35 cellular contexts compared by ENCODE assay signal in genomic region chr13:46087481-46087880, GRCh38. TPM values are rescaled to one million over a fixed set of nuclear protein-coding genes. Genes with fewer than 3 reads are reported as not detected.
"Had no signal": no experiment of that assay in that cellular context is flagged by ENCODE, and none has a peak within 500 bp of the region (broad histone marks: within the 10 kb centered on the region; RNA-seq: fewer than 3 reads in every experiment).

No MANE protein-coding gene starts in this region.

- H3K27me3 ChIP-seq: brain microvascular endothelial cell had no signal

- H3K36me3 ChIP-seq: brain microvascular endothelial cell, esophagus squamous epithelium, gastroesophageal sphincter, heart right ventricle had no signal

- H3K9me3 ChIP-seq: esophagus squamous epithelium, gastroesophageal sphincter, heart right ventricle had no signal

- ATAC-seq: activated CD4-positive, alpha-beta T cell treated with anti-CD3 and anti-CD28 coated beads for 36 hours; activated CD8-positive, alpha-beta memory T cell treated with anti-CD3 and anti-CD28 coated beads, Interleukin-2, amount 10 ng/mL, durations not matched to agents 7 days and 5 days; activated CD8-positive, alpha-beta T cell treated with anti-CD3 and anti-CD28 coated beads, Interleukin-2, amount 10 ng/mL, durations not matched to agents 7 days and 5 days; gastroesophageal sphincter; heart right ventricle; T-helper 17 cell had no signal

- DNase-seq: activated CD4-positive, alpha-beta memory T cell treated with anti-CD3 and anti-CD28 coated beads for 36 hours; activated CD4-positive, alpha-beta T cell treated with anti-CD3 and anti-CD28 coated beads for 36 hours; activated CD4-positive, alpha-beta T cell treated with anti-CD3 and anti-CD28 coated beads, Interleukin-2, amount 10 ng/mL, durations not matched to agents 24 days and 14 days; activated CD4-positive, CD25-positive, alpha-beta regulatory T cell; activated CD4-positive, CD25-positive, alpha-beta regulatory T cell treated with anti-CD3 and anti-CD28 coated beads, Interleukin-2, amount 50 U/mL, for 72 hours; activated CD8-positive, alpha-beta memory T cell treated with anti-CD3 and anti-CD28 coated beads, Interleukin-2, amount 10 ng/mL, durations not matched to agents 7 days and 5 days; activated CD8-positive, alpha-beta memory T cell treated with anti-CD3 and anti-CD28 coated beads, Interleukin-2, amount 50 U/mL, for 4 hours; activated CD8-positive, alpha-beta T cell treated with anti-CD3 and anti-CD28 coated beads, Interleukin-2, amount 10 ng/mL, durations not matched to agents 7 days and 5 days; activated effector memory CD4-positive, alpha-beta T cell treated with anti-CD3 and anti-CD28 coated beads, Interleukin-2, amount 50 U/mL, for 16 hours; activated naive CD4-positive, alpha-beta T cell treated with anti-CD3 and anti-CD28 coated beads for 36 hours; activated naive CD8-positive, alpha-beta T cell treated with anti-CD3 and anti-CD28 coated beads, Interleukin-2, amount 10 ng/mL, durations not matched to agents 7 days and 5 days; activated T-cell treated with anti-CD3 and anti-CD28 coated beads, Interleukin-2, amount 50 U/mL, for 1 hour; activated T-cell treated with anti-CD3 and anti-CD28 coated beads, Interleukin-2, amount 50 U/mL, for 48 hours; brain microvascular endothelial cell; caudate nucleus; cortex of kidney; effector CD8-positive, alpha-beta T cell; esophagus squamous epithelium; foreskin melanocyte; heart right ventricle; hippocampal formation; T-helper 17 cell; T1000 had no signal

- H3K4me3 ChIP-seq: esophagus squamous epithelium, gastroesophageal sphincter, heart right ventricle had no signal

- H3K27ac ChIP-seq: brain microvascular endothelial cell, epithelial cell of prostate, esophagus squamous epithelium, gastroesophageal sphincter, heart right ventricle had no signal

- H3K4me1 ChIP-seq: esophagus squamous epithelium, gastroesophageal sphincter, heart right ventricle had no signal

RNA-seq across cellular contexts. Expression of gene CPB2, which starts 17.4 kb away (rescaled TPM):
- total RNA-seq: activated CD4-positive, alpha-beta memory T cell treated with anti-CD3 and anti-CD28 coated beads for 36 hours; activated CD4-positive, alpha-beta T cell treated with anti-CD3 and anti-CD28 coated beads for 36 hours; activated CD4-positive, alpha-beta T cell treated with anti-CD3 and anti-CD28 coated beads, Interleukin-2, amount 10 ng/mL, durations not matched to agents 24 days and 14 days; activated CD8-positive, alpha-beta memory T cell treated with anti-CD3 and anti-CD28 coated beads for 36 hours; activated CD8-positive, alpha-beta memory T cell treated with anti-CD3 and anti-CD28 coated beads, Interleukin-2, amount 10 ng/mL, durations not matched to agents 7 days and 5 days; activated CD8-positive, alpha-beta T cell treated with anti-CD3 and anti-CD28 coated beads, Interleukin-2, amount 10 ng/mL, durations not matched to agents 7 days and 5 days; activated naive CD4-positive, alpha-beta T cell treated with anti-CD3 and anti-CD28 coated beads for 36 hours; activated naive CD8-positive, alpha-beta T cell treated with anti-CD3 and anti-CD28 coated beads, Interleukin-2, amount 10 ng/mL, durations not matched to agents 7 days and 5 days; activated T-helper 1 cell treated with anti-CD3 and anti-CD28 coated beads, Interleukin-12 subunit alpha, Interleukin-12 subunit beta, Interleukin-2, Interleukin-4 antibody, amounts not matched to agents 30 ng/mL and 10 ng/mL and 1 ng/mL, durations not matched to agents 14 hours and 24 hours and 36 hours; activated T-helper 2 cell treated with anti-CD3 and anti-CD28 coated beads, Interferon-gamma antibody, Interleukin-2, Interleukin-4, amounts not matched to agents 10 μg/mL and 5 μg/mL and 100 μg/mL, durations not matched to agents 14 hours and 24 hours and 36 hours; astrocyte; bronchial epithelial cell; chondrocyte; endothelial cell of umbilical vein; esophagus squamous epithelium; fibroblast of lung; fibroblast of villous mesenchyme; gastroesophageal sphincter; glomerular endothelial cell; heart right ventricle; T-helper 17 cell had no signal
